Comparison of ENCODE assay signal across 32 cellular contexts in genomic region chr13:102323505-102323904, GRCh38.
"Had no signal": no experiment of that assay in that cellular context is flagged by ENCODE, and none has a peak within 500 bp of the region (broad histone marks: within the 10 kb centered on the region; RNA-seq: fewer than 3 reads in every experiment).

No MANE protein-coding gene starts in this region.

- H3K27me3 ChIP-seq: adrenal gland, body of pancreas, brain microvascular endothelial cell, breast epithelium had no signal

- H3K36me3 ChIP-seq: adrenal gland, brain microvascular endothelial cell, breast epithelium had no signal

- H3K9me3 ChIP-seq: adrenal gland, body of pancreas, breast epithelium had no signal

- H3K4me1 ChIP-seq: adrenal gland, body of pancreas, breast epithelium had no signal

- H3K27ac ChIP-seq: adrenal gland, body of pancreas, brain microvascular endothelial cell, breast epithelium, VCaP had no signal

- H3K4me3 ChIP-seq: adrenal gland, body of pancreas, breast epithelium had no signal

- DNase-seq: activated B cell treated with CpG ODN at 0.5 μM for 24 hours; activated CD4-positive, alpha-beta memory T cell treated with anti-CD3 and anti-CD28 coated beads for 36 hours; activated CD4-positive, alpha-beta T cell treated with anti-CD3 and anti-CD28 coated beads for 4 hours; activated CD4-positive, alpha-beta T cell treated with anti-CD3 and anti-CD28 coated beads, Interleukin-2, amount 10 ng/mL, durations not matched to agents 24 days and 14 days; activated CD4-positive, alpha-beta T cell treated with anti-CD3 and anti-CD28 coated beads, Interleukin-2, amount 50 U/mL, for 1 hour; activated CD4-positive, alpha-beta T cell treated with anti-CD3 and anti-CD28 coated beads, Interleukin-2, amount 50 U/mL, for 4 hours; activated CD4-positive, CD25-positive, alpha-beta regulatory T cell treated with anti-CD3 and anti-CD28 coated beads, Interleukin-2, amount 50 U/mL, for 72 hours; activated CD8-positive, alpha-beta memory T cell treated with anti-CD3 and anti-CD28 coated beads, Interleukin-2, amount 50 U/mL, for 4 hours; activated CD8-positive, alpha-beta T cell treated with anti-CD3 and anti-CD28 coated beads for 36 hours; activated effector memory CD4-positive, alpha-beta T cell treated with anti-CD3 and anti-CD28 coated beads, Interleukin-2, amount 50 U/mL, for 16 hours; activated gamma-delta T cell treated with Interleukin-2 at 50 U/mL for 16 hours; activated naive CD4-positive, alpha-beta T cell; activated naive CD4-positive, alpha-beta T cell treated with anti-CD3 and anti-CD28 coated beads for 36 hours; activated naive CD4-positive, alpha-beta T cell treated with anti-CD3 and anti-CD28 coated beads, Interleukin-2, amount 50 U/mL, for 16 hours; activated naive CD8-positive, alpha-beta T cell treated with anti-CD3 and anti-CD28 coated beads for 36 hours; activated T-cell treated with anti-CD3 and anti-CD28 coated beads for 4 hours; activated T-cell treated with anti-CD3 and anti-CD28 coated beads, Interleukin-2, amount 50 U/mL, for 1 hour; activated T-cell treated with anti-CD3 and anti-CD28 coated beads, Interleukin-2, amount 50 U/mL, for 4 hours; activated T-cell treated with anti-CD3 and anti-CD28 coated beads, Interleukin-2, amount 50 U/mL, for 72 hours; adrenal gland; amniotic stem cell; aorta; body of pancreas; brain microvascular endothelial cell; cerebellar nuclear complex; T-helper 1 cell; T-helper 2 cell; T-helper 9 cell had no signal

- ATAC-seq: activated CD8-positive, alpha-beta T cell treated with anti-CD3 and anti-CD28 coated beads for 36 hours; activated naive CD4-positive, alpha-beta T cell treated with anti-CD3 and anti-CD28 coated beads, Interleukin-2, amount 50 U/mL, for 72 hours; activated T-cell treated with anti-CD3 and anti-CD28 coated beads, Interleukin-2, amount 50 U/mL, for 4 hours; activated T-cell treated with anti-CD3 and anti-CD28 coated beads, Interleukin-2, amount 50 U/mL, for 72 hours; activated T-helper 17 cell treated with anti-CD3 and anti-CD28 coated beads, Interleukin-2, amount 50 U/mL, for 72 hours; body of pancreas had no signal
